8 cellular contexts compared by ENCODE assay signal in the genomic region with DNA sequence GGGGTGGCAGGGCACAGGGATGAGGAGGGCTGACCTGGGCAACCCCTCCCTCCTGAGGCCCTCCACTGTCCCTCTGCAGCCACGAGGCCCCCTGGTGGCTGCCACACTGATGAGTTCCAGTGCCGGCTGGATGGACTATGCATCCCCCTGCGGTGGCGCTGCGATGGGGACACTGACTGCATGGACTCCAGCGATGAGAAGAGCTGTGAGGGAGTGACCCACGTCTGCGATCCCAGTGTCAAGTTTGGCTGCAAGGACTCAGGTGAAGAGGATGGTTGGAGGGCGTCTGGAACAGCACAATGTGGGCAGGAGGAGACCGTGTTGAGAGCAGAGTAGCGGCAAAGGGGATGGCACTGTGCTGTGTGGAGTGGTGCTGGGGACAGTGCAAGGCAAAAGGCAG. TPM values are rescaled to one million over a fixed set of nuclear protein-coding genes. Genes with fewer than 3 reads are reported as not detected.
A peak's percentile ranks its signal among the peaks of the same experiment; 100 is the strongest.
DNase-seq lines count a peak whose midpoint lies in the region; ATAC-seq, FAIRE-seq and TF ChIP-seq lines count a peak whose summit lies in the region.

No MANE protein-coding gene starts in this region.

- no peak overlapping the region for H2BK12ac ChIP-seq in H9 (ENCODE audit: insufficient read length, low read depth, low read length)

- intact Hi-C loops in activated CD4-positive, alpha-beta memory T cell treated with anti-CD3 and anti-CD28 coated beads for 36 hours (cut with micrococcal nuclease) = loop anchor here (1.0 kb wide), 1 partner anchor 49 kb away; no protein-coding TSS in a partner anchor
- intact Hi-C loops in left cardiac atrium (cut with DNase I) = loop anchor here (2.0 to 10.0 kb wide), 3 partner anchors 41 to 108 kb away; no protein-coding TSS in a partner anchor

- WGBS in H9 (ENCODE audit: extremely low coverage, insufficient read length, low lambda C conversion rate) = no CpG with 5 or more reads among the region's 11 CpGs
- 71% methylated on average over 11 of the region's 11 CpGs for WGBS in suprapubic skin

- H4K5ac ChIP-seq in H9 (ENCODE audit: insufficient read length, low read depth, low read length) = no peak overlapping the region

- H3K36me3 Mint-ChIP-seq in H9 (ENCODE audit: insufficient read depth in 1 of 3, low read depth in 3 of 3) = peaks cover 43 to 86% (median 80%) of the 10 kb centered on the region in 3 experiments; a peak in 6 of 7 replicates
- H3K36me3 Mint-ChIP-seq in activated CD4-positive, alpha-beta memory T cell treated with anti-CD3 and anti-CD28 coated beads for 36 hours = no peaks in the 10 kb centered on the region

- no peak overlapping the region for H3K14ac ChIP-seq in H9 (ENCODE audit: insufficient read depth, low read length)

- H4K91ac ChIP-seq in H9 (ENCODE audit: insufficient read length, low read depth, low read length) = no peak overlapping the region

- no peaks in the 10 kb centered on the region for H3K9me3 Mint-ChIP-seq in H9
- no peaks in the 10 kb centered on the region for H3K9me3 Mint-ChIP-seq in activated CD4-positive, alpha-beta memory T cell treated with anti-CD3 and anti-CD28 coated beads for 36 hours

- H3K9ac ChIP-seq in H9 (ENCODE audit: extremely low read depth, insufficient read length, low read length) = no peak overlapping the region

- H3K4ac ChIP-seq in H9 (ENCODE audit: low read depth, low read length) = no peak overlapping the region

- no peak overlapping the region for H3K56ac ChIP-seq in H9 (ENCODE audit: insufficient read length, low read depth, low read length)

- no peak overlapping the region for H2BK20ac ChIP-seq in H9 (ENCODE audit: low read depth, low read length, poor library complexity, severe bottlenecking)

- POLR2A ChIA-PET in activated CD4-positive, alpha-beta memory T cell treated with anti-CD3 and anti-CD28 coated beads for 36 hours (lab: Charles Lee) = no interaction called here

- no peak overlapping the region for H2BK5ac ChIP-seq in H9 (ENCODE audit: insufficient read length, low read length)

- no peak overlapping the region for H3K4me3 ChIP-seq in suprapubic skin

- TF ChIP-seq CTCF in H9 (conservative IDR thresholded peaks at IDR 0.05) (peak; percentile 73), suprapubic skin (IDR thresholded peaks at IDR 0.05) (peak; percentile 16 to 36)

- no peak for FAIRE-seq in GM12891 (lab: Jason Lieb, UNC)

- no peak for TF ChIP-seq POLR2A in suprapubic skin (IDR thresholded peaks at IDR 0.05)
- TF ChIP-seq POLR2A in GM12891 (IDR thresholded peaks at IDR 0.05; ENCODE audit: low read depth, low read length) = no peak

- H3K27me3 Mint-ChIP-seq in H9 (ENCODE audit: low read depth) = no peaks in the 10 kb centered on the region
- no peaks in the 10 kb centered on the region for H3K27me3 Mint-ChIP-seq in activated CD4-positive, alpha-beta memory T cell treated with anti-CD3 and anti-CD28 coated beads for 36 hours

- no peak for TF ChIP-seq EP300 in suprapubic skin (IDR thresholded peaks at IDR 0.05)

- H3K4me3 Mint-ChIP-seq in H9 = no peak overlapping the region
- no peak overlapping the region for H3K4me3 Mint-ChIP-seq in activated CD4-positive, alpha-beta memory T cell treated with anti-CD3 and anti-CD28 coated beads for 36 hours

- H2BK120ac ChIP-seq in H9 (ENCODE audit: low read depth, low read length, poor library complexity, severe bottlenecking) = no peak overlapping the region

- no peak overlapping the region for H2AFZ ChIP-seq in H9 (ENCODE audit: low read length)

- no peaks in the 10 kb centered on the region for H3K79me2 ChIP-seq in H9 (ENCODE audit: insufficient read depth, low read length)

- H3K4me1 Mint-ChIP-seq in H9 = peaks cover 0 to 9% of the 10 kb centered on the region in 2 experiments; a peak in 2 of 4 replicates
- H3K4me1 Mint-ChIP-seq in activated CD4-positive, alpha-beta memory T cell treated with anti-CD3 and anti-CD28 coated beads for 36 hours (ENCODE audit: low read depth) = no peaks in the 10 kb centered on the region

- H3K27ac ChIP-seq in H9 (ENCODE audit: insufficient read length, low read depth, low read length) = no peak overlapping the region
- H3K27ac ChIP-seq in suprapubic skin = no peak overlapping the region

- H3K9me3 ChIP-seq in H9 (ENCODE audit: control insufficient read depth, low read depth, low read length) (no peaks in the 10 kb centered on the region), suprapubic skin (no peaks in the 10 kb centered on the region)

- no peaks in the 10 kb centered on the region for H3K23me2 ChIP-seq in H9 (ENCODE audit: insufficient read length, low read depth, low read length, poor library complexity, severe bottlenecking)

- H3K4me1 ChIP-seq in H9 (ENCODE audit: insufficient read depth, low read length) = no peaks in the 10 kb centered on the region
- H3K4me1 ChIP-seq in suprapubic skin = peaks cover 73% of the 10 kb centered on the region

- H3K27me3 ChIP-seq in H9 (ENCODE audit: insufficient read depth, low read length) (no peaks in the 10 kb centered on the region), suprapubic skin (no peaks in the 10 kb centered on the region)

- H3K79me1 ChIP-seq in H9 (ENCODE audit: insufficient read depth, low read depth, low read length, poor library complexity, severe bottlenecking) = no peaks in the 10 kb centered on the region

- no peak overlapping the region for H3K23ac ChIP-seq in H9 (ENCODE audit: insufficient read length, low read depth, low read length)

- peaks cover 46% of the 10 kb centered on the region for H3K36me3 ChIP-seq in suprapubic skin

- DNase-seq in AG20443 (ENCODE audit: low spot score) (peak; percentile 50), H9 (peak; percentile 80), left cardiac atrium (no peak), suprapubic skin (ENCODE audit: low spot score in 2 of 2) (no peak), GM12891 (ENCODE audit: insufficient read length, low spot score) (no peak), mesenteric fat pad (ENCODE audit: low spot score) (no peak)
- DNase-seq in activated CD4-positive, alpha-beta memory T cell treated with anti-CD3 and anti-CD28 coated beads for 36 hours = peak; percentile 26

- ATAC-seq in left cardiac atrium (peak; percentile 13 to 20), GM21737 (IDR thresholded peaks at IDR 0.05; ENCODE audit: unreplicated experiment) (no peak)

- CTCF ChIA-PET in activated CD4-positive, alpha-beta memory T cell treated with anti-CD3 and anti-CD28 coated beads for 36 hours (lab: Charles Lee) = interaction anchor here (0.6 to 10.6 kb wide), 16 partner anchors 9 to 304 kb away, joined by 3 to 175 read pairs (median 4); partner anchors contain the start of genes LRP1 and STAT6

- no peak overlapping the region for H3K4me2 ChIP-seq in H9 (ENCODE audit: insufficient read depth, insufficient read length, low read length)

- H4K20me1 ChIP-seq in H9 (ENCODE audit: control insufficient read depth, insufficient read depth, insufficient read length) = peaks cover 3% of the 10 kb centered on the region

- H2AK5ac ChIP-seq in H9 (ENCODE audit: insufficient read length, low read length) = no peak overlapping the region

- H3K18ac ChIP-seq in H9 (ENCODE audit: insufficient read length, low read depth, low read length) = no peak overlapping the region

- no peak overlapping the region for H3T11ph ChIP-seq in H9 (ENCODE audit: low read length)

- peak overlapping the region in 2 of 3 experiments; percentile 19 to 97; a peak in 3 of 7 replicates for H3K27ac Mint-ChIP-seq in H9
- H3K27ac Mint-ChIP-seq in activated CD4-positive, alpha-beta memory T cell treated with anti-CD3 and anti-CD28 coated beads for 36 hours = no peak overlapping the region

- no peak overlapping the region for H2BK15ac ChIP-seq in H9 (ENCODE audit: low read depth, low read length)

- no peak overlapping the region for H4K8ac ChIP-seq in H9 (replicated peaks; ENCODE audit: insufficient read length, low read depth, low read length)

TF ChIP-seq in GM12891, 5 proteins besides CTCF, POLR2A, EP300 and RAD21:
- no peak for TF ChIP-seq POLR2AphosphoS5 (IDR thresholded peaks at IDR 0.05; ENCODE audit: low read depth, low read length)
- TF ChIP-seq TAF1 (IDR thresholded peaks at IDR 0.05; ENCODE audit: low read depth, low read length) = no peak
- no peak for TF ChIP-seq POU2F2 (IDR thresholded peaks at IDR 0.05; ENCODE audit: low read depth, low read length)
- TF ChIP-seq SPI1 (IDR thresholded peaks at IDR 0.05; ENCODE audit: low read depth, low read length) = no peak
- no peak for TF ChIP-seq PAX5 (IDR thresholded peaks at IDR 0.05; ENCODE audit: insufficient read depth, low read length, severe bottlenecking)

RNA-seq across cellular contexts. Expression of gene LRP1-AS, which starts 25.7 kb away (rescaled TPM):
- not detected in 2 replicates for total RNA-seq in H9 (2021)
- not detected for total RNA-seq in activated CD4-positive, alpha-beta memory T cell treated with anti-CD3 and anti-CD28 coated beads for 36 hours
- total RNA-seq in left cardiac atrium = not detected
- total RNA-seq in suprapubic skin = not detected
- not detected for polyA plus RNA-seq in GM12891 (2012; ENCODE audit: low read depth, missing spikeins)
- total RNA-seq in mesenteric fat pad = not detected

RNA-seq across cellular contexts. Expression of gene NXPH4, which starts 43.5 kb away (rescaled TPM):
- 2.1 and 2.8 TPM in 2 replicates for total RNA-seq in H9 (2021)
- total RNA-seq in activated CD4-positive, alpha-beta memory T cell treated with anti-CD3 and anti-CD28 coated beads for 36 hours = under 1 TPM; 0.24 to 0.46 TPM
- total RNA-seq in left cardiac atrium = 1 to 10 TPM in 1 of 2 donors, under 1 TPM in 1; 0.50 to 2.1 TPM
- total RNA-seq in suprapubic skin = 10 to 100 TPM in 3 of 4 donors, 1 to 10 TPM in 1; 7.1 to 26.0 (median 18.3) TPM
- polyA plus RNA-seq in GM12891 (2012; ENCODE audit: low read depth, missing spikeins) = 0.24 TPM
- total RNA-seq in mesenteric fat pad = 1.4 TPM

RNA-seq across cellular contexts. Expression of gene LRP1, which starts 44.8 kb away (rescaled TPM):
- total RNA-seq in H9 (2021) (98.4 and 115 TPM in 2 replicates), left cardiac atrium (100 to 1,000 TPM; 188 to 222 TPM), suprapubic skin (100 to 1,000 TPM in 2 of 4 donors, 10 to 100 TPM in 2; 83.1 to 149 (median 106) TPM), mesenteric fat pad (954 TPM)
- 1 to 10 TPM; 1.4 TPM for total RNA-seq in activated CD4-positive, alpha-beta memory T cell treated with anti-CD3 and anti-CD28 coated beads for 36 hours
- polyA plus RNA-seq in GM12891 (2012; ENCODE audit: low read depth, missing spikeins) = 0.47 TPM

RNA-seq across cellular contexts. Expression of gene SHMT2, which starts 56.4 kb away (rescaled TPM):
- total RNA-seq in H9 (2021) = 257 and 260 TPM in 2 replicates
- total RNA-seq in activated CD4-positive, alpha-beta memory T cell treated with anti-CD3 and anti-CD28 coated beads for 36 hours = 100 to 1,000 TPM; 401 to 404 TPM
- total RNA-seq in left cardiac atrium = 10 to 100 TPM; 31.1 to 39.6 TPM
- total RNA-seq in suprapubic skin = 10 to 100 TPM; 53.5 to 87.2 (median 70.3) TPM
- polyA plus RNA-seq in GM12891 (2012; ENCODE audit: low read depth, missing spikeins) = 152 TPM
- total RNA-seq in mesenteric fat pad = 62.3 TPM

Comparison
In these comparisons a context has a peak if more than half of its experiments do, and no peak if none do; other contexts are left out.
1. DNase-seq: peak in AG20443 (single experiment), H9 (single experiment) and activated CD4-positive, alpha-beta memory T cell treated with anti-CD3 and anti-CD28 coated beads for 36 hours (single experiment); none in left cardiac atrium (single experiment), suprapubic skin (0 of 2), GM12891 (single experiment) and mesenteric fat pad (single experiment).
2. RNA of gene LRP1, which starts 44.8 kb away (total RNA-seq): 954 TPM in mesenteric fat pad (single experiment), 188 to 222 TPM in left cardiac atrium, 83.1 to 149 TPM in suprapubic skin and 98.4 to 115 TPM in H9; 1.4 TPM in activated CD4-positive, alpha-beta memory T cell treated with anti-CD3 and anti-CD28 coated beads for 36 hours; every median in the first group is over 10 times any median in the second.